Comparison of ENCODE assay signal across 8 cellular contexts in the genomic region with DNA sequence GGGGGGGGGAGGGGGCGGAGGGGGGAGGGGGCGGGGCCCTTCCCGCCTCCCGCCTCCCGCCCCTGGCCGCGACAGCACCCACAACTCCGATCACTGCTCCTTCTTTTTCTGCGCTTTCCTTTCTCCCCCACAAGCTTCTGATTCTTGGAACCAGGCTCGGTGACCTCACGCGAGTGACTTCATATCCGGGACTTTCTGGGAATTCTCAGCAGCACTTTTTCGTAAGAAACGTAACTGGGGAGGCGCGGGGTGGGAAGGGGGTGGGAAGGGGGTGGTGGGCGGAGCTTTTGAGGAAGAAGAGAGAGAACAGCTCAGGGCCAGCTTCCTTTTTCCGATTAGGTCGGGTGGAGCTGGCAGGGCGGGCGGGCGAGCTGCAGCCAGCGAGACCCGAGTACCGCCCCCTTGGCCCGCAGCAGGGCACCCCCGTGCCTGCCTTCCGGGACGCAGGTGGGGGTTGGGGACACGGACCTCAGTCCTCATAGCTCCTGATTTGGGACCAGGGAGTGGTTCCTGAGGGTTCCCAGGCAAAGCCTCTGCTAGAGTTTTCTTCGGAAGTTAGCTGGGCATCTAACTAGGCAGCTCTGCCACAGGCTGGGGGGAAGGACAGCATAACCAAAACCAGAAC. TPM values are rescaled to one million over a fixed set of nuclear protein-coding genes. Genes with fewer than 3 reads are reported as not detected.
DNase-seq lines count a peak whose midpoint lies in the region; ATAC-seq, FAIRE-seq and TF ChIP-seq lines count a peak whose summit lies in the region.

No MANE protein-coding gene starts in this region.

- H3K9ac ChIP-seq in ES-I3 (ENCODE audit: low read depth, low read length) (peak overlapping the region; percentile 63), NT2/D1 (ENCODE audit: insufficient read length, low read depth) (peak overlapping the region; percentile 80), endothelial cell of umbilical vein (replicated peaks; ENCODE audit: extremely low read depth, insufficient read depth, low read length) (peak overlapping the region; percentile 86)

- no peak overlapping the region for H2AFZ ChIP-seq in endothelial cell of umbilical vein (ENCODE audit: low read depth, low read length)

- H3K36me3 ChIP-seq in ES-I3 (ENCODE audit: insufficient read depth, low read length) (no peaks in the 10 kb centered on the region), NT2/D1 (ENCODE audit: insufficient read depth, insufficient read length, low read length) (no peaks in the 10 kb centered on the region), endothelial cell of umbilical vein (ENCODE audit: control insufficient read depth in 2 of 2, extremely low read depth in 1 of 2, insufficient read depth in 2 of 2, low read length in 2 of 2) (no peaks in the 10 kb centered on the region), mesodermal cell (ENCODE audit: control insufficient read depth, insufficient read depth, low read length) (no peaks in the 10 kb centered on the region)

- POLR2A ChIA-PET in endothelial cell of umbilical vein (lab: Charles Lee) = interaction anchor here (0.6 to 2.0 kb wide), 13 partner anchors 9 to 236 kb away, joined by 3 to 19 read pairs (median 5); a partner anchor contains a TSS

- CTCF ChIA-PET in endothelial cell of umbilical vein (lab: Charles Lee) = interaction anchor here (0.8 to 3.4 kb wide), 12 partner anchors 9 to 114 kb away, joined by 3 to 41 read pairs (median 4); no protein-coding TSS in a partner anchor

- TF ChIP-seq POLR2A in endothelial cell of umbilical vein (IDR thresholded peaks at IDR 0.05; ENCODE audit: low read depth, low read length) = peak; percentile 37

- FAIRE-seq in endothelial cell of umbilical vein (lab: Jason Lieb, UNC) = peak; percentile 96

- H3K4me3 ChIP-seq in NT2/D1 (ENCODE audit: insufficient read length, low read depth) (peak overlapping the region; percentile 57), endothelial cell of umbilical vein (replicated peaks in 1 of 3; ENCODE audit: insufficient read depth in 1 of 3, low read depth in 1 of 3, low read length in 3 of 3) (peak overlapping the region in 2 of 3 experiments; percentile 41 to 55), mesodermal cell (ENCODE audit: extremely low read depth, insufficient read depth, low read length, poor library complexity, severe bottlenecking) (peak overlapping the region; percentile 37)

- DNase-seq in NT2/D1 (ENCODE audit: low read depth, low spot score) = peak; percentile 49
- DNase-seq in activated CD8-positive, alpha-beta memory T cell treated with anti-CD3 and anti-CD28 coated beads, Interleukin-2, amount 50 U/mL, for 4 hours = peak; percentile 67
- DNase-seq in endothelial cell of umbilical vein (ENCODE audit: low read depth, low spot score) = peak; percentile 95
- DNase-seq in stimulated activated CD8-positive, alpha-beta memory T cell treated with anti-CD3 and anti-CD28 coated beads, Interleukin-12 subunit alpha, Interleukin-12 subunit beta, amount 100 ng/mL, for 4 hours (ENCODE audit: low read depth) = peak; percentile 51

- BruUV-seq in endothelial cell of umbilical vein (replicated peaks; lab: Mats Ljungman, UMichigan) = TSS peak; percentile 96

- dilution Hi-C loops in endothelial cell of umbilical vein (cut with MboI; ENCODE audit: extremely low pct_ligation_motif_present, low sequenced_read_pairs) = no loop called here

- H3K27ac ChIP-seq in endothelial cell of umbilical vein (ENCODE audit: insufficient read depth, low read depth, low read length) = peak overlapping the region; percentile 96
- peak overlapping the region; percentile 97 for H3K27ac ChIP-seq in mesodermal cell (ENCODE audit: low read depth, low read length, severe bottlenecking)

- peaks cover 19% of the 10 kb centered on the region for H3K4me1 ChIP-seq in ES-I3 (ENCODE audit: insufficient read depth, low read length)
- H3K4me1 ChIP-seq in NT2/D1 (ENCODE audit: insufficient read depth, insufficient read length) = peaks cover 14% of the 10 kb centered on the region
- peaks cover 25% of the 10 kb centered on the region for H3K4me1 ChIP-seq in endothelial cell of umbilical vein (ENCODE audit: control insufficient read depth, extremely low read depth, insufficient read depth, low read length)
- H3K4me1 ChIP-seq in mesodermal cell (ENCODE audit: control insufficient read depth, insufficient read depth, low read length, poor library complexity, severe bottlenecking) = peaks cover 49% of the 10 kb centered on the region

- no peaks in the 10 kb centered on the region for H3K9me1 ChIP-seq in endothelial cell of umbilical vein (replicated peaks; ENCODE audit: control insufficient read depth, extremely low read depth, insufficient read depth, low read length)

- ATAC-seq in HG02798 (IDR thresholded peaks at IDR 0.05; ENCODE audit: poor library complexity, unreplicated experiment) = peak; percentile 45
- no peak for ATAC-seq in HG02981 (IDR thresholded peaks at IDR 0.05; ENCODE audit: unreplicated experiment)

- peak overlapping the region; percentile 74 for H3K4me2 ChIP-seq in endothelial cell of umbilical vein (ENCODE audit: insufficient read depth, low read length)

- no peaks in the 10 kb centered on the region for H3K79me2 ChIP-seq in endothelial cell of umbilical vein (ENCODE audit: control insufficient read depth, insufficient read depth, low read length)

- no peak for TF ChIP-seq CTCF in endothelial cell of umbilical vein (IDR thresholded peaks at IDR 0.05; ENCODE audit: extremely low read depth in 1 of 2, insufficient read depth in 1 of 2, low read depth in 1 of 2, low read length in 2 of 2)

- intact Hi-C loops in endothelial cell of umbilical vein (cut with micrococcal nuclease) = loop anchor here (1.0 to 5.0 kb wide), 7 partner anchors 12 to 205 kb away; a partner anchor contains a TSS

- H3K9me3 ChIP-seq in ES-I3 (ENCODE audit: control insufficient read depth, insufficient read depth, low read length) (no peaks in the 10 kb centered on the region), NT2/D1 (ENCODE audit: insufficient read depth, low read length) (peaks cover 3% of the 10 kb centered on the region; the same call in 1 of the 2 replicates), endothelial cell of umbilical vein (replicated peaks; ENCODE audit: control insufficient read depth, insufficient read depth, low read length) (no peaks in the 10 kb centered on the region), mesodermal cell (ENCODE audit: control insufficient read depth, low read length) (no peaks in the 10 kb centered on the region)

- H3K27me3 ChIP-seq in NT2/D1 (ENCODE audit: insufficient read depth, insufficient read length) (peaks cover 20% of the 10 kb centered on the region), endothelial cell of umbilical vein (ENCODE audit: control insufficient read depth in 2 of 2, insufficient read depth in 2 of 2, low read length in 2 of 2) (no peaks in the 10 kb centered on the region)

- H4K20me1 ChIP-seq in endothelial cell of umbilical vein (replicated peaks; ENCODE audit: control insufficient read depth, extremely low read depth, insufficient read depth, low read length) = no peaks in the 10 kb centered on the region

- 3 to 8% methylated on average over 11 to 12 of the region's 32 CpGs for WGBS in mesodermal cell (ENCODE audit: insufficient coverage in 2 of 2), 2 experiments

TF ChIP-seq in endothelial cell of umbilical vein, 7 proteins besides CTCF, POLR2A, EP300 and RAD21:
- TF ChIP-seq POLR2AphosphoS5 (IDR thresholded peaks at IDR 0.05; ENCODE audit: insufficient read depth, low read depth, low read length) = no peak
- TF ChIP-seq JUN (IDR thresholded peaks at IDR 0.05; ENCODE audit: borderline replicate concordance, insufficient read depth, insufficient read length, low read depth) = peak; percentile 53
- TF ChIP-seq EZH2 (IDR thresholded peaks at IDR 0.05; ENCODE audit: borderline replicate concordance, low read depth, low read length, severe bottlenecking) = no peak

RNA-seq across cellular contexts. Expression of a gene that starts 14.6 kb away (rescaled TPM):
- not detected in 2 replicates for total RNA-seq in endothelial cell of umbilical vein
- not detected in 2 replicates for polyA plus RNA-seq in endothelial cell of umbilical vein
- not detected in 2 replicates for polyA plus RNA-seq in endothelial cell of umbilical vein (2011; cell fraction: cytosol; rRNA removed)
- not detected in 2 replicates for polyA plus RNA-seq in endothelial cell of umbilical vein (2011; cell fraction: nucleus; rRNA removed)
- polyA plus RNA-seq in endothelial cell of umbilical vein (2012) = not detected in 2 replicates
- not detected in 2 replicates for polyA minus RNA-seq in endothelial cell of umbilical vein
- not detected for polyA minus RNA-seq in endothelial cell of umbilical vein (2011; cell fraction: cytosol; rRNA and poly(A)+ RNA removed)
- polyA minus RNA-seq in endothelial cell of umbilical vein (2011; cell fraction: nucleus; rRNA and poly(A)+ RNA removed) = not detected in 2 replicates
- 3.6 TPM for polyA plus RNA-seq in mesodermal cell (2013, experiment 1 of 2)
- polyA plus RNA-seq in mesodermal cell (2013, experiment 2 of 2) = 3.4 TPM

RNA-seq across cellular contexts. Expression of a gene that starts 24.4 kb away (rescaled TPM):
- 13.2 and 14.9 TPM in 2 replicates for total RNA-seq in endothelial cell of umbilical vein
- 26.5 and 33.7 TPM in 2 replicates for polyA plus RNA-seq in endothelial cell of umbilical vein
- 27.3 and 34.2 TPM in 2 replicates for polyA plus RNA-seq in endothelial cell of umbilical vein (2011; cell fraction: cytosol; rRNA removed)
- polyA plus RNA-seq in endothelial cell of umbilical vein (2011; cell fraction: nucleus; rRNA removed) = 74.3 and 77.1 TPM in 2 replicates
- 18.2 and 22.1 TPM in 2 replicates for polyA plus RNA-seq in endothelial cell of umbilical vein (2012)
- 30.1 and 41.8 TPM in 2 replicates for polyA minus RNA-seq in endothelial cell of umbilical vein
- 11.6 TPM for polyA minus RNA-seq in endothelial cell of umbilical vein (2011; cell fraction: cytosol; rRNA and poly(A)+ RNA removed)
- polyA minus RNA-seq in endothelial cell of umbilical vein (2011; cell fraction: nucleus; rRNA and poly(A)+ RNA removed) = 46.5 and 58.1 TPM in 2 replicates
- 43.3 TPM for polyA plus RNA-seq in mesodermal cell (2013, experiment 1 of 2)
- 34.8 TPM for polyA plus RNA-seq in mesodermal cell (2013, experiment 2 of 2)
